Comparison of ENCODE assay signal across 16 cellular contexts in genomic region chr10:72738476-72738875, GRCh38. TPM values are rescaled to one million over a fixed set of nuclear protein-coding genes. Genes with fewer than 3 reads are reported as not detected.
A peak's percentile ranks its signal among the peaks of the same experiment; 100 is the strongest.
DNase-seq lines count a peak whose midpoint lies in the region; ATAC-seq, FAIRE-seq and TF ChIP-seq lines count a peak whose summit lies in the region.
"Had no signal": no experiment of that assay in that cellular context is flagged by ENCODE, and none has a peak within 500 bp of the region (broad histone marks: within the 10 kb centered on the region; RNA-seq: fewer than 3 reads in every experiment).

No MANE protein-coding gene starts in this region.

- DNase-seq in HFFc6, result no peak
- DNase-seq in dermis blood vessel endothelial cell, result peak; percentile 70
- DNase-seq in kidney, result no peak
- DNase-seq in sigmoid colon, result no peak
- DNase-seq in mesenteric fat pad (ENCODE audit: low spot score), result no peak
- no peak for DNase-seq in neural progenitor cell (ENCODE audit: low spot score)
- DNase-seq in EL, result no peak
- DNase-seq: activated B cell treated with CpG ODN at 0.5 μM for 24 hours; GOT3; naive thymus-derived CD4-positive, alpha-beta T cell; NCI-H446 treated with DMSO at 0.1 percent for 48 hours; SHP77; stimulated activated naive CD4-positive, alpha-beta T cell treated with Interleukin-2 at 50 U/mL for 16 hours had no signal

- peaks cover 48% of the 10 kb centered on the region for H3K4me1 Mint-ChIP-seq in HFFc6 (ENCODE audit: low read depth)
- H3K4me1 Mint-ChIP-seq in neural progenitor cell, result peaks cover 30% of the 10 kb centered on the region

- H3K4me3 Mint-ChIP-seq in HFFc6, result no peak overlapping the region
- no peak overlapping the region for H3K4me3 Mint-ChIP-seq in neural progenitor cell
- H3K4me3 Mint-ChIP-seq: activated B cell treated with CpG ODN at 0.5 μM for 24 hours; activated T-helper 17 cell treated with anti-CD3 and anti-CD28 coated beads, Interleukin-2, amount 50 U/mL, for 72 hours; naive thymus-derived CD4-positive, alpha-beta T cell had no signal

- WGBS in sigmoid colon, 2 donors, result 9 to 18% methylated on average over 2 of the region's 2 CpGs

- no peak for TF ChIP-seq CTCF in HFFc6 (IDR thresholded peaks at IDR 0.05)
- TF ChIP-seq CTCF in kidney (IDR thresholded peaks at IDR 0.05; ENCODE audit: borderline replicate concordance, extremely low read depth, insufficient read depth), result no peak
- no peak for TF ChIP-seq CTCF in sigmoid colon (IDR thresholded peaks at IDR 0.05)
- TF ChIP-seq CTCF in neural progenitor cell (IDR thresholded peaks at IDR 0.05), result no peak

- H3K36me3 ChIP-seq in kidney (ENCODE audit: control insufficient read depth in 1 of 2, insufficient read depth in 2 of 2, low read length in 2 of 2) (no peaks in the 10 kb centered on the region), sigmoid colon (no peaks in the 10 kb centered on the region), neural progenitor cell (no peaks in the 10 kb centered on the region)

- H3K27ac Mint-ChIP-seq in HFFc6 (peak overlapping the region; percentile 74), neural progenitor cell (no peak overlapping the region)
- H3K27ac Mint-ChIP-seq: activated B cell treated with CpG ODN at 0.5 μM for 24 hours; activated T-helper 17 cell treated with anti-CD3 and anti-CD28 coated beads, Interleukin-2, amount 50 U/mL, for 72 hours; naive thymus-derived CD4-positive, alpha-beta T cell had no signal

- H3K27ac ChIP-seq in kidney (ENCODE audit: low read depth in 2 of 2, low read length in 2 of 2), result peak overlapping the region; percentile 37 to 54
- H3K27ac ChIP-seq in sigmoid colon, result peak overlapping the region in 3 of 4 donors; percentile 47 to 67 (median 66)
- H3K27ac ChIP-seq in neural progenitor cell, result no peak overlapping the region
- H3K27ac ChIP-seq: C4-2B had no signal

- intact Hi-C loops in kidney (cut with DNase I), result no loop called here
- intact Hi-C loops in sigmoid colon (cut with DNase I), result no loop called here

- H3K27me3 ChIP-seq in sigmoid colon (no peaks in the 10 kb centered on the region), neural progenitor cell (no peaks in the 10 kb centered on the region)

- H3K4me2 ChIP-seq in neural progenitor cell, result no peak overlapping the region

- no peaks in the 10 kb centered on the region for H3K9me3 Mint-ChIP-seq in HFFc6
- H3K9me3 Mint-ChIP-seq in neural progenitor cell, result no peaks in the 10 kb centered on the region
- H3K9me3 Mint-ChIP-seq: activated B cell treated with CpG ODN at 0.5 μM for 24 hours; activated T-helper 17 cell treated with anti-CD3 and anti-CD28 coated beads, Interleukin-2, amount 50 U/mL, for 72 hours; naive thymus-derived CD4-positive, alpha-beta T cell had no signal

- H3K9me3 ChIP-seq in kidney (ENCODE audit: control insufficient read depth in 1 of 2, low read length in 2 of 2) (no peaks in the 10 kb centered on the region), sigmoid colon (no peaks in the 10 kb centered on the region), neural progenitor cell (ENCODE audit: low read depth) (no peaks in the 10 kb centered on the region)

- H3K4me3 ChIP-seq in kidney (ENCODE audit: low read length in 2 of 2), result no peak overlapping the region
- no peak overlapping the region for H3K4me3 ChIP-seq in sigmoid colon
- no peak overlapping the region for H3K4me3 ChIP-seq in neural progenitor cell

- peaks cover 5% of the 10 kb centered on the region for H4K20me1 ChIP-seq in neural progenitor cell (ENCODE audit: low read depth)

- H3K4me1 ChIP-seq in kidney (ENCODE audit: control insufficient read depth in 1 of 2, insufficient read depth in 1 of 2, low read depth in 1 of 2, low read length in 2 of 2), result peaks cover 12 to 16% of the 10 kb centered on the region in 2 donors
- peaks cover 0 to 57% (median 46%) of the 10 kb centered on the region in 4 donors for H3K4me1 ChIP-seq in sigmoid colon
- peaks cover 11% of the 10 kb centered on the region for H3K4me1 ChIP-seq in neural progenitor cell

- H3K36me3 Mint-ChIP-seq in HFFc6 (ENCODE audit: low read depth), result no peaks in the 10 kb centered on the region
- H3K36me3 Mint-ChIP-seq in neural progenitor cell, result no peaks in the 10 kb centered on the region

- H2AFZ ChIP-seq in neural progenitor cell (replicated peaks), result no peak overlapping the region

- peaks cover 2% of the 10 kb centered on the region for H3F3A ChIP-seq in neural progenitor cell (ENCODE audit: low read depth)

- TF ChIP-seq POLR2A in sigmoid colon (IDR thresholded peaks at IDR 0.05), result no peak

- TF ChIP-seq EP300 in sigmoid colon (IDR thresholded peaks at IDR 0.05), result no peak

- H3K27me3 Mint-ChIP-seq in HFFc6 (ENCODE audit: insufficient read depth), result no peaks in the 10 kb centered on the region
- no peaks in the 10 kb centered on the region for H3K27me3 Mint-ChIP-seq in neural progenitor cell (ENCODE audit: insufficient read depth, low read depth)
- H3K27me3 Mint-ChIP-seq: activated B cell treated with CpG ODN at 0.5 μM for 24 hours; activated T-helper 17 cell treated with anti-CD3 and anti-CD28 coated beads, Interleukin-2, amount 50 U/mL, for 72 hours; naive thymus-derived CD4-positive, alpha-beta T cell had no signal

- H3K9ac ChIP-seq in kidney (ENCODE audit: low read length in 2 of 2), result no peak overlapping the region
- no peak overlapping the region for H3K9ac ChIP-seq in neural progenitor cell

- peaks cover 85% of the 10 kb centered on the region for H3K79me2 ChIP-seq in neural progenitor cell (ENCODE audit: low read depth)

- FAIRE-seq in kidney (lab: Jason Lieb, UNC), result peak; percentile 37

- no peak for ATAC-seq in HG02588 (IDR thresholded peaks at IDR 0.05; ENCODE audit: unreplicated experiment)
- ATAC-seq: activated T-helper 17 cell treated with anti-CD3 and anti-CD28 coated beads, Interleukin-2, amount 50 U/mL, for 72 hours; naive thymus-derived CD4-positive, alpha-beta T cell had no signal

RNA-seq across cellular contexts. Expression of gene MCU, which starts 46.5 kb away (rescaled TPM):
- total RNA-seq in HFFc6 (2021; fragmentation: NEBNext Ultra II Directional; extraction: Animal tissue kit (Norgen Biotek cat#: 25700)), result 10 to 100 TPM; 28.3 to 36.2 (median 32.3) TPM
- total RNA-seq in dermis blood vessel endothelial cell (44.0 and 49.7 TPM in 2 replicates), kidney (37.6 TPM), sigmoid colon (10 to 100 TPM; 14.7 to 19.4 (median 18.2) TPM), mesenteric fat pad (15.4 TPM), neural progenitor cell (ENCODE audit: low replicate concordance) (54.2 and 66.3 TPM in 2 replicates)
- polyA plus RNA-seq in kidney (ENCODE audit: insufficient read depth, low read depth, low replicate concordance) (18.6 TPM), sigmoid colon (10 to 100 TPM; 57.7 to 75.6 (median 70.9) TPM)
